In genomic region chr17:38706625-38707298, GRCh38 we compare ENCODE assay signal across 8 cellular contexts. TPM values are rescaled to one million over a fixed set of nuclear protein-coding genes. Genes with fewer than 3 reads are reported as not detected.
DNase-seq lines count a peak whose midpoint lies in the region; ATAC-seq and TF ChIP-seq lines count a peak whose summit lies in the region.

No MANE protein-coding gene starts in this region.

- no peaks in the 10 kb centered on the region for H3K9me3 ChIP-seq in parathyroid adenoma (ENCODE audit: control insufficient read depth, low read length)

- DNase-seq in NCI-H2029 treated with DMSO at 0.1 percent for 48 hours (lab: John Stamatoyannopoulos, UW) (peak; percentile 18), NCI-H2029 (lab: John Stamatoyannopoulos, UW) (no peak), erythroblast (lab: John Stamatoyannopoulos, UW) (peak; percentile 25 to 32), 8988T (no peak)
- peak; percentile 75 for DNase-seq in activated CD4-positive, alpha-beta T cell treated with anti-CD3 and anti-CD28 coated beads, Interleukin-2, amount 10 ng/mL, durations not matched to agents 24 days and 14 days
- DNase-seq in NK-92 treated with Interleukin-12 subunit alpha and Interleukin-12 subunit beta, amount 100 ng/mL, for 24 hours (lab: John Stamatoyannopoulos, UW): no peak

- no peak for ATAC-seq in activated CD4-positive, CD25-positive, alpha-beta regulatory T cell treated with anti-CD3 and anti-CD28 coated beads, Interleukin-2, amount 50 U/mL, for 24 hours

- H3K4me1 Mint-ChIP-seq in activated CD4-positive, alpha-beta T cell treated with anti-CD3 and anti-CD28 coated beads, Interleukin-2, amount 10 ng/mL, durations not matched to agents 24 days and 14 days: peaks cover 50% of the 10 kb centered on the region

- peak overlapping the region; percentile 85 for H3K27ac ChIP-seq in parathyroid adenoma

- H3K4me3 Mint-ChIP-seq in activated CD4-positive, alpha-beta T cell treated with anti-CD3 and anti-CD28 coated beads, Interleukin-2, amount 10 ng/mL, durations not matched to agents 24 days and 14 days: peak overlapping the region; percentile 90

- TF ChIP-seq CTCF in parathyroid adenoma (IDR thresholded peaks at IDR 0.05): no peak

- no peak overlapping the region for H3K9ac ChIP-seq in parathyroid adenoma

- H3K27me3 Mint-ChIP-seq in activated CD4-positive, alpha-beta T cell treated with anti-CD3 and anti-CD28 coated beads, Interleukin-2, amount 10 ng/mL, durations not matched to agents 24 days and 14 days: no peaks in the 10 kb centered on the region

- H3K79me2 ChIP-seq in parathyroid adenoma: no peaks in the 10 kb centered on the region

- H3K27ac Mint-ChIP-seq in activated CD4-positive, alpha-beta T cell treated with anti-CD3 and anti-CD28 coated beads, Interleukin-2, amount 10 ng/mL, durations not matched to agents 24 days and 14 days: peak overlapping the region; percentile 86

- intact Hi-C loops in activated CD4-positive, alpha-beta T cell treated with anti-CD3 and anti-CD28 coated beads, Interleukin-2, amount 10 ng/mL, durations not matched to agents 24 days and 14 days (cut with micrococcal nuclease): no loop called here

- peak overlapping the region; percentile 77 for H3K4me3 ChIP-seq in parathyroid adenoma (ENCODE audit: low read depth, low read length)

- H3K27me3 ChIP-seq in parathyroid adenoma (ENCODE audit: control insufficient read depth, insufficient read depth, low read length): no peaks in the 10 kb centered on the region

- H3K4me1 ChIP-seq in parathyroid adenoma: peaks cover 13% of the 10 kb centered on the region

- no peak for TF ChIP-seq POLR2A in erythroblast (IDR thresholded peaks at IDR 0.05; ENCODE audit: low read length)

- peak overlapping the region; percentile 67 for H3K4me2 ChIP-seq in parathyroid adenoma (ENCODE audit: low read length)

- H2AFZ ChIP-seq in parathyroid adenoma: no peak overlapping the region

- H3K36me3 ChIP-seq in parathyroid adenoma (ENCODE audit: control insufficient read depth, insufficient read depth, low read length): no peaks in the 10 kb centered on the region

- no peaks in the 10 kb centered on the region for H3K9me3 Mint-ChIP-seq in activated CD4-positive, alpha-beta T cell treated with anti-CD3 and anti-CD28 coated beads, Interleukin-2, amount 10 ng/mL, durations not matched to agents 24 days and 14 days

- peaks cover 54% of the 10 kb centered on the region for H3K36me3 Mint-ChIP-seq in activated CD4-positive, alpha-beta T cell treated with anti-CD3 and anti-CD28 coated beads, Interleukin-2, amount 10 ng/mL, durations not matched to agents 24 days and 14 days (ENCODE audit: low read depth)

RNA-seq across cellular contexts. Expression of gene MLLT6, which starts 1.7 kb away (rescaled TPM):
- total RNA-seq in activated CD4-positive, alpha-beta T cell treated with anti-CD3 and anti-CD28 coated beads, Interleukin-2, amount 10 ng/mL, durations not matched to agents 24 days and 14 days: 243 and 248 TPM in 2 replicates

RNA-seq across cellular contexts. Expression of gene CISD3, which starts 23.4 kb away (rescaled TPM):
- 44.0 and 46.7 TPM in 2 replicates for total RNA-seq in activated CD4-positive, alpha-beta T cell treated with anti-CD3 and anti-CD28 coated beads, Interleukin-2, amount 10 ng/mL, durations not matched to agents 24 days and 14 days

RNA-seq across cellular contexts. Expression of gene EPOP, which starts 32.0 kb away (rescaled TPM):
- 52.1 and 54.9 TPM in 2 replicates for total RNA-seq in activated CD4-positive, alpha-beta T cell treated with anti-CD3 and anti-CD28 coated beads, Interleukin-2, amount 10 ng/mL, durations not matched to agents 24 days and 14 days

RNA-seq across cellular contexts. Expression of gene PCGF2, which starts 41.4 kb away (rescaled TPM):
- 4.7 and 5.5 TPM in 2 replicates for total RNA-seq in activated CD4-positive, alpha-beta T cell treated with anti-CD3 and anti-CD28 coated beads, Interleukin-2, amount 10 ng/mL, durations not matched to agents 24 days and 14 days

RNA-seq across cellular contexts. Expression of gene PSMB3, which starts 45.8 kb away (rescaled TPM):
- 356 and 358 TPM in 2 replicates for total RNA-seq in activated CD4-positive, alpha-beta T cell treated with anti-CD3 and anti-CD28 coated beads, Interleukin-2, amount 10 ng/mL, durations not matched to agents 24 days and 14 days

Comparison
In these comparisons a context has a peak if more than half of its experiments do, and no peak if none do; other contexts are left out.
1. DNase-seq: peak in NCI-H2029 treated with DMSO at 0.1 percent for 48 hours (single experiment), activated CD4-positive, alpha-beta T cell treated with anti-CD3 and anti-CD28 coated beads, Interleukin-2, amount 10 ng/mL, durations not matched to agents 24 days and 14 days (single experiment) and erythroblast (2 of 2); none in NCI-H2029 (single experiment), NK-92 treated with Interleukin-12 subunit alpha and Interleukin-12 subunit beta, amount 100 ng/mL, for 24 hours (single experiment) and 8988T (single experiment).